In the genomic region with DNA sequence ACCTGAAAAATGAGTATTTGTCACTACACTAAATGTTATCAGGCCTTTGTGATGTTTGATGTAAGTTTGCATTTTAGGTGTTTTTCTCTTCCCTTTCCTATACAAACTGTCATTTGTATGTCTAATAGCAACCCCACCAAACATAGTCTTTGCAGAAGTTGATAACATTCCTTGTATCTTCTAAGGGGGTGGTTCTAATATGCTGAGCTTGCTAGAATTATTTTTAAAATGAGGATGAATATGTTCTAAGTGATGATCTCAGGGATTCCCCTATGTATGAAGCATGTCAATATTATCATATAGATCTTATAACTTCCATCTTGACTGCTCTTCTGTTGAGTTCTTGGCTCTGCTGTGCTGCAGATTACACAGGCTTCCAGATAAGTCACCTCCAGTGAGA, we compare ENCODE assay signal across 23 cellular contexts. TPM values are rescaled to one million over a fixed set of nuclear protein-coding genes. Genes with fewer than 3 reads are reported as not detected.
DNase-seq lines count a peak whose midpoint lies in the region; ATAC-seq, FAIRE-seq and TF ChIP-seq lines count a peak whose summit lies in the region.
"Had no signal": no experiment of that assay in that cellular context is flagged by ENCODE, and none has a peak within 500 bp of the region (broad histone marks: within the 10 kb centered on the region; RNA-seq: fewer than 3 reads in every experiment).

No MANE protein-coding gene starts in this region.

- no peak overlapping the region for H3K27ac ChIP-seq in A549
- no peak overlapping the region for H3K27ac ChIP-seq in K562 (ENCODE audit: extremely low read depth, low read depth, low read length)
- H3K27ac ChIP-seq: 22Rv1; BLaER1 treated with 17β-estradiol and CSF1 and Interleukin-3, amounts not matched to agents 10 nM and 100 nM; C4-2B had no signal

- FAIRE-seq in A549 (lab: Jason Lieb, UNC) (no peak), K562 (lab: Jason Lieb, UNC) (no peak)
- FAIRE-seq: D721Med, G401.6, GM12891, GM19239 had no signal

- peaks cover 8% of the 10 kb centered on the region for H3K27me3 Mint-ChIP-seq in activated T-cell treated with anti-CD3 and anti-CD28 coated beads, Interleukin-2, amount 50 U/mL, for 72 hours (ENCODE audit: low read depth)
- H3K27me3 Mint-ChIP-seq: B cell; CD4-positive, alpha-beta T cell had no signal

- H3K4me3 ChIP-seq in A549 (no peak overlapping the region), Loucy (ENCODE audit: low read length, poor library complexity, severe bottlenecking) (no peak overlapping the region), K562 (no peak overlapping the region)
- H3K4me3 ChIP-seq: BLaER1 treated with 17β-estradiol and CSF1 and Interleukin-3, amounts not matched to agents 10 nM and 100 nM had no signal

- POLR2A ChIA-PET in A549 (lab: Yijun Ruan, JAX) (no interaction called here), K562 (lab: Yijun Ruan, JAX) (no interaction called here)

- in situ Hi-C loops in K562 (cut with MboI): no loop called here

- H3K9me3 ChIP-seq in A549 (no peaks in the 10 kb centered on the region), Loucy (ENCODE audit: insufficient read depth, low read depth, low read length) (no peaks in the 10 kb centered on the region), K562 (replicated peaks; ENCODE audit: control insufficient read depth, insufficient read depth, low read depth, low read length) (no peaks in the 10 kb centered on the region)
- H3K9me3 ChIP-seq: Caco-2 had no signal

- H3K4me1 Mint-ChIP-seq in activated T-cell treated with anti-CD3 and anti-CD28 coated beads, Interleukin-2, amount 50 U/mL, for 72 hours (ENCODE audit: low read depth): peaks cover 27% of the 10 kb centered on the region

- no peak for TF ChIP-seq CTCF in A549 (IDR thresholded peaks at IDR 0.05)
- no peak for TF ChIP-seq CTCF in Loucy (conservative IDR thresholded peaks at IDR 0.05; ENCODE audit: low read length)
- no peak for TF ChIP-seq CTCF in K562 (IDR thresholded peaks at IDR 0.05 in 2 of 3, conservative IDR thresholded peaks at IDR 0.05 in 1 of 3; ENCODE audit: insufficient read depth in 2 of 3, low read depth in 1 of 3, low read length in 3 of 3)

- no peaks in the 10 kb centered on the region for H3K36me3 ChIP-seq in Loucy (ENCODE audit: insufficient read depth, low read length)
- H3K36me3 ChIP-seq in K562 (ENCODE audit: control insufficient read depth, insufficient read depth, low read length): no peaks in the 10 kb centered on the region

- no peak for TF ChIP-seq RAD21 in A549 (conservative IDR thresholded peaks at IDR 0.05 in 1 of 2, IDR thresholded peaks at IDR 0.05 in 1 of 2)
- no peak for TF ChIP-seq RAD21 in K562 (CRISPR knock-in tag; conservative IDR thresholded peaks at IDR 0.05 in 1 of 2, IDR thresholded peaks at IDR 0.05 in 1 of 2)

- H3K27me3 ChIP-seq in Loucy (ENCODE audit: insufficient read depth, low read length, poor library complexity, severe bottlenecking): no peaks in the 10 kb centered on the region
- no peaks in the 10 kb centered on the region for H3K27me3 ChIP-seq in K562 (ENCODE audit: control insufficient read depth in 2 of 2, insufficient read depth in 2 of 2, low read length in 2 of 2)

- H3K79me2 ChIP-seq in Loucy (ENCODE audit: insufficient read depth, low read length) (peaks cover 30% of the 10 kb centered on the region), K562 (ENCODE audit: control insufficient read depth, insufficient read depth, low read length) (peaks cover 17% of the 10 kb centered on the region; the same call in 2 of the 3 replicates)

- H3K9me3 Mint-ChIP-seq in activated T-cell treated with anti-CD3 and anti-CD28 coated beads, Interleukin-2, amount 50 U/mL, for 72 hours: no peaks in the 10 kb centered on the region
- H3K9me3 Mint-ChIP-seq: CD4-positive, alpha-beta T cell; CD8-positive, alpha-beta T cell had no signal

- H3K4me2 ChIP-seq in A549: no peak overlapping the region
- H3K4me2 ChIP-seq in Loucy (ENCODE audit: low read depth, low read length, poor library complexity, severe bottlenecking): peak overlapping the region; percentile 74
- no peak overlapping the region for H3K4me2 ChIP-seq in K562 (ENCODE audit: insufficient read depth, low read length)

- H3K9me1 ChIP-seq in K562 (ENCODE audit: control insufficient read depth, insufficient read depth, low read length): no peaks in the 10 kb centered on the region

- no TSS peak for BruUV-seq in K562 (replicated peaks; lab: Mats Ljungman, UMichigan)

- no peak overlapping the region for H3K9ac ChIP-seq in Loucy (ENCODE audit: low read depth, low read length, poor library complexity, severe bottlenecking)
- H3K9ac ChIP-seq in K562 (ENCODE audit: insufficient read depth in 1 of 2, low read depth in 2 of 2, low read length in 2 of 2): no peak overlapping the region
- H3K9ac ChIP-seq: BLaER1 treated with 17β-estradiol and CSF1 and Interleukin-3, amounts not matched to agents 10 nM and 100 nM had no signal

- H3K36me3 Mint-ChIP-seq in activated T-cell treated with anti-CD3 and anti-CD28 coated beads, Interleukin-2, amount 50 U/mL, for 72 hours (ENCODE audit: insufficient read depth in 2 of 2): peaks cover 0 to 2% of the 10 kb centered on the region in 2 donors

- no peak overlapping the region for H3K4me3 Mint-ChIP-seq in activated T-cell treated with anti-CD3 and anti-CD28 coated beads, Interleukin-2, amount 50 U/mL, for 72 hours
- H3K4me3 Mint-ChIP-seq: B cell; CD4-positive, alpha-beta T cell; CD8-positive, alpha-beta T cell had no signal

- ATAC-seq in activated T-cell treated with anti-CD3 and anti-CD28 coated beads, Interleukin-2, amount 50 U/mL, for 72 hours (replicated peaks in 1 of 2): no peak
- ATAC-seq in A549 (no peak), K562 (no peak)
- ATAC-seq: CD8-positive, alpha-beta T cell had no signal

- intact Hi-C loops in K562 (cut with micrococcal nuclease): no loop called here

- CTCF ChIA-PET in A549 (lab: Yijun Ruan, JAX) (no interaction called here), K562 (lab: Yijun Ruan, JAX; ENCODE audit: low intra/inter-chr PET ratio) (no interaction called here)

- H3K9me2 ChIP-seq in Loucy (replicated peaks; ENCODE audit: low read depth, low read length): no peaks in the 10 kb centered on the region

- H4K20me1 ChIP-seq in Loucy (ENCODE audit: insufficient read depth, low read length, poor library complexity, severe bottlenecking): no peaks in the 10 kb centered on the region
- H4K20me1 ChIP-seq in K562 (replicated peaks; ENCODE audit: control insufficient read depth, insufficient read depth, low read length): no peaks in the 10 kb centered on the region

- no peak for TF ChIP-seq EP300 in A549 (IDR thresholded peaks at IDR 0.05)
- no peak for TF ChIP-seq EP300 in K562 (IDR thresholded peaks at IDR 0.05; ENCODE audit: low read length)

- peaks cover 8% of the 10 kb centered on the region; the same call in 1 of the 3 replicates for H3K4me1 ChIP-seq in A549
- peaks cover 5% of the 10 kb centered on the region for H3K4me1 ChIP-seq in Loucy (ENCODE audit: insufficient read depth, low read length, poor library complexity, severe bottlenecking)
- no peaks in the 10 kb centered on the region; a peak in 2 of 5 replicates for H3K4me1 ChIP-seq in K562 (replicated peaks in 1 of 2; ENCODE audit: control insufficient read depth in 2 of 2, insufficient read depth in 2 of 2, low read length in 2 of 2)
- H3K4me1 ChIP-seq: Caco-2 had no signal

- no peaks in the 10 kb centered on the region for H3F3A ChIP-seq in Loucy (ENCODE audit: low read depth)

- TF ChIP-seq POLR2A in A549 (IDR thresholded peaks at IDR 0.05; ENCODE audit: low read length) (no peak), K562 (conservative IDR thresholded peaks at IDR 0.05) (no peak)

- peak overlapping the region; percentile 55 for H3K27ac Mint-ChIP-seq in activated T-cell treated with anti-CD3 and anti-CD28 coated beads, Interleukin-2, amount 50 U/mL, for 72 hours
- H3K27ac Mint-ChIP-seq: B cell; CD4-positive, alpha-beta T cell; CD8-positive, alpha-beta T cell had no signal

- DNase-seq in activated T-cell treated with anti-CD3 and anti-CD28 coated beads, Interleukin-2, amount 50 U/mL, for 72 hours: no peak
- DNase-seq in activated T-cell treated with anti-CD3 and anti-CD28 coated beads, Interleukin-2, amount 50 U/mL, for 1 hour: no peak
- DNase-seq in A549 (ENCODE audit: low read depth in 1 of 2, low spot score in 1 of 2) (no peak), K562 (ENCODE audit: extremely low read depth in 1 of 4, low spot score in 3 of 4) (no peak), glomerular visceral epithelial cell (ENCODE audit: extremely low spot score) (no peak), A172 (ENCODE audit: low spot score) (no peak), NCI-H2107 treated with DMSO at 0.1 percent for 48 hours (lab: John Stamatoyannopoulos, UW; ENCODE audit: unreplicated experiment) (no peak)
- DNase-seq: AML-193; Caco-2; Calu3; CD4-positive, alpha-beta T cell; CD8-positive, alpha-beta T cell; DMS79 treated with DMSO at 0.1 percent for 48 hours; GF-D8 had no signal

- no peak overlapping the region for H2AFZ ChIP-seq in Loucy (ENCODE audit: low read length)
- no peak overlapping the region for H2AFZ ChIP-seq in K562 (ENCODE audit: low read depth, low read length)

RNA-seq across cellular contexts. Expression of gene CHM, which starts 3.1 kb away (rescaled TPM):
- total RNA-seq in activated T-cell treated with anti-CD3 and anti-CD28 coated beads, Interleukin-2, amount 50 U/mL, for 72 hours: 10 to 100 TPM; 17.5 to 20.9 TPM
- polyA plus RNA-seq in A549 (2011; rRNA removed) (20.8 and 23.7 TPM in 2 replicates), A549 (2017; fragmentation: RNase III; extraction: RNeasy Plus Mini Kit Qiagen cat#74134 plus additional on column Dnase treatment) (13.0 to 14.2 TPM (median 13.9 TPM) in 3 replicates), K562 (2011; rRNA removed) (4.9 and 9.0 TPM in 2 replicates), K562 (2014; fragmentation: Illumina TruSeq; extraction: Trizol) (4.4 and 4.8 TPM in 2 replicates), K562 (2014; fragmentation: Nextera tagmentation; extraction: Ambion mirVana) (1 to 10 TPM; 3.9 to 4.3 TPM), K562 (2014; rRNA removed) (3.0 and 3.1 TPM in 2 replicates)
- 5.6 and 7.1 TPM in 2 replicates for polyA plus RNA-seq in A549 (2012; cell fraction: cytosol; rRNA removed)
- polyA plus RNA-seq in A549 (2012; cell fraction: nucleus; rRNA removed): 3.9 and 6.2 TPM in 2 replicates
- polyA minus RNA-seq in A549 (2011; rRNA and poly(A)+ RNA removed): 10.5 and 11.4 TPM in 2 replicates
- 8.6 and 19.1 TPM in 2 replicates for total RNA-seq in K562 (2011; cell fraction: chromatin; rRNA removed; ENCODE audit: low replicate concordance)
- 4.0 and 5.0 TPM in 2 replicates for total RNA-seq in K562 (2011; cell fraction: nucleolus; rRNA removed)
- 11.7 and 12.7 TPM in 2 replicates for total RNA-seq in K562 (2011; cell fraction: nucleoplasm; rRNA removed)
- total RNA-seq in K562 (2014; rRNA removed) (2.2 and 3.1 TPM in 2 replicates), K562 (2014; rRNA removed; fragmentation: Illumina TruSeq; extraction: Trizol) (5.3 and 6.2 TPM in 2 replicates), K562 (2015; rRNA removed; fragmentation: Illumina TruSeq; extraction: Trizol) (7.5 and 7.9 TPM in 2 replicates), K562 (2021) (4.6 and 5.5 TPM in 2 replicates)
- 2.4 and 2.9 TPM in 2 replicates for polyA plus RNA-seq in K562 (2011; cell fraction: cytosol; rRNA removed)
- 2.9 and 3.4 TPM in 2 replicates for polyA plus RNA-seq in K562 (2011; cell fraction: nucleus; rRNA removed)
- polyA plus RNA-seq in K562 (2012): 4.3 and 6.7 TPM in 2 replicates
- 7.0 and 8.6 TPM in 2 replicates for polyA minus RNA-seq in K562 (2011; rRNA and poly(A)+ RNA removed)
- 1.1 and 2.6 TPM in 2 replicates for polyA minus RNA-seq in K562 (2011; cell fraction: cytosol; rRNA and poly(A)+ RNA removed)
- 8.8 and 12.0 TPM in 2 replicates for polyA minus RNA-seq in K562 (2011; cell fraction: nucleus; rRNA and poly(A)+ RNA removed)
- 11.6 and 12.7 TPM in 2 replicates for total RNA-seq in A172 (2014; rRNA removed; shearing (Covaris generic))
